Comparison of ENCODE assay signal across 10 cellular contexts in the genomic region with DNA sequence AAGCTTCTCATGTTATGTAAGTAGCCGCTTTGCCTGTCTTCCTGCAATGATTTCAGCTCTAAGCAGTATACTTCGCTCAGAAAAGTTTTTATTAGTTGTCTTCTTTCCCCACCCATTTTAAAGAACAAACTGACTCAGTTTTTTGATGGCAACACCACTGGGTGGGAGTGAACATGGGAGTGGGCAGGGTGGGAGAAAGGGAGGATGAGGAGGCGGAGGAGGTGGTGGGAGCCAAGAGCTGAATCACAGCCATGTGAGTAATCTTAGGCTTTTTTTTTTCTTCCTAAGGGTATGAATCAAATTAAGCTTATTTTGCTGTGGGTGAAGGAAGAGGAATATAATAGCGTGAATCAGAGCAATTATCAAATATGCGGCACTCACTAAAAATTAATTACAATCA.
A peak's percentile ranks its signal among the peaks of the same experiment; 100 is the strongest.
DNase-seq lines count a peak whose midpoint lies in the region; ATAC-seq, FAIRE-seq and TF ChIP-seq lines count a peak whose summit lies in the region.
"Had no signal": no experiment of that assay in that cellular context is flagged by ENCODE, and none has a peak within 500 bp of the region (broad histone marks: within the 10 kb centered on the region; RNA-seq: fewer than 3 reads in every experiment).

No MANE protein-coding gene starts in this region.

- 73 to 77% methylated on average over 4 to 5 of the region's 5 CpGs for WGBS in pancreas, 2 donors
- 69% methylated on average over 5 of the region's 5 CpGs for WGBS in thyroid gland, 2 donors

- FAIRE-seq in colon (lab: Jason Lieb, UNC) (peak; percentile 21), pancreas (lab: Jason Lieb, UNC) (peak; percentile 80)

- ATAC-seq in pancreas: no peak
- no peak for ATAC-seq in HG02610 (IDR thresholded peaks at IDR 0.05; ENCODE audit: unreplicated experiment)

- no peak overlapping the region for H3K27ac ChIP-seq in pancreas
- H3K27ac ChIP-seq in thyroid gland: no peak overlapping the region
- H3K27ac ChIP-seq: KMS-11 had no signal

- peak; percentile 86 for DNase-seq in EL
- DNase-seq in NB4 (ENCODE audit: low read depth): peak; percentile 68
- DNase-seq in pancreas: no peak
- no peak for DNase-seq in NCI-H345 treated with DMSO at 0.1 percent for 48 hours (lab: John Stamatoyannopoulos, UW; ENCODE audit: unreplicated experiment)
- no peak for DNase-seq in stimulated activated naive CD4-positive, alpha-beta T cell treated with Interleukin-2 at 50 U/mL for 16 hours (lab: John Stamatoyannopoulos, UW)
- DNase-seq in thyroid gland: no peak
- DNase-seq: SIG-M5 had no signal

- H3K9me3 ChIP-seq in pancreas (no peaks in the 10 kb centered on the region), thyroid gland (no peaks in the 10 kb centered on the region)

- H3K4me3 ChIP-seq in NB4 (ENCODE audit: low read depth, low read length) (no peak overlapping the region), pancreas (no peak overlapping the region), thyroid gland (replicated peaks in 1 of 3) (no peak overlapping the region)

- intact Hi-C loops in pancreas (cut with DNase I) (no loop called here), thyroid gland (cut with DNase I) (no loop called here)

- H3K27me3 ChIP-seq in pancreas (peaks cover 0 to 17% (median 0%) of the 10 kb centered on the region in 4 donors), thyroid gland (no peaks in the 10 kb centered on the region)

- H3K36me3 ChIP-seq in pancreas: no peaks in the 10 kb centered on the region
- H3K36me3 ChIP-seq in thyroid gland: no peaks in the 10 kb centered on the region

- H3K4me1 ChIP-seq in pancreas (peaks cover 0 to 4% (median 0%) of the 10 kb centered on the region in 3 donors), thyroid gland (peaks cover 0 to 4% of the 10 kb centered on the region in 2 donors)

- TF ChIP-seq CTCF in NB4 (IDR thresholded peaks at IDR 0.05; ENCODE audit: low read depth, low read length) (no peak), pancreas (IDR thresholded peaks at IDR 0.05) (no peak), thyroid gland (IDR thresholded peaks at IDR 0.05) (no peak)

- TF ChIP-seq POLR2A in NB4 (IDR thresholded peaks at IDR 0.05; ENCODE audit: extremely low read depth, insufficient read length): no peak
- no peak for TF ChIP-seq POLR2A in thyroid gland (IDR thresholded peaks at IDR 0.05)

Comparison
In these comparisons a context has a peak if more than half of its experiments do, and no peak if none do; other contexts are left out.
1. DNase-seq: peak in EL (single experiment) and NB4 (single experiment); none in pancreas (0 of 6), NCI-H345 treated with DMSO at 0.1 percent for 48 hours (single experiment), stimulated activated naive CD4-positive, alpha-beta T cell treated with Interleukin-2 at 50 U/mL for 16 hours (single experiment) and thyroid gland (0 of 2).